ENCODE assay signal across 14 cellular contexts in genomic region chr9:88772602-88773001, GRCh38.
A peak's percentile ranks its signal among the peaks of the same experiment; 100 is the strongest.
DNase-seq lines count a peak whose midpoint lies in the region; ATAC-seq, FAIRE-seq and TF ChIP-seq lines count a peak whose summit lies in the region.
"Had no signal": no experiment of that assay in that cellular context is flagged by ENCODE, and none has a peak within 500 bp of the region (broad histone marks: within the 10 kb centered on the region; RNA-seq: fewer than 3 reads in every experiment).

No MANE protein-coding gene starts in this region.

- peaks cover 24% of the 10 kb centered on the region for H3F3A ChIP-seq in smooth muscle cell (ENCODE audit: low read depth)

- peak overlapping the region; percentile 78; the same call in 1 of the 2 replicates for H2BK20ac ChIP-seq in IMR-90 (ENCODE audit: low read depth, low read length)

- H3K79me1 ChIP-seq in IMR-90 (ENCODE audit: low read depth in 1 of 2, low read length in 2 of 2): peaks cover 0 to 5% of the 10 kb centered on the region in 2 experiments; a peak in 1 of 4 replicates

- H3K9me1 ChIP-seq in IMR-90 (ENCODE audit: insufficient read depth, low read length): peaks cover 22% of the 10 kb centered on the region

- H3K4me3 Mint-ChIP-seq in astrocyte (ENCODE audit: unreplicated experiment): no peak overlapping the region
- no peak overlapping the region for H3K4me3 Mint-ChIP-seq in T-helper 2 cell treated with Interferon-gamma antibody and Interleukin-4, amounts not matched to agents 5 μg/mL and 100 μg/mL, for 36 hours
- H3K4me3 Mint-ChIP-seq: CD4-positive, alpha-beta memory T cell had no signal

- no peaks in the 10 kb centered on the region for H3K36me3 Mint-ChIP-seq in astrocyte (ENCODE audit: low read depth, unreplicated experiment)
- H3K36me3 Mint-ChIP-seq in T-helper 2 cell treated with Interferon-gamma antibody and Interleukin-4, amounts not matched to agents 5 μg/mL and 100 μg/mL, for 36 hours (ENCODE audit: low read depth): no peaks in the 10 kb centered on the region
- H3K36me3 Mint-ChIP-seq: CD4-positive, alpha-beta memory T cell had no signal

- H2BK120ac ChIP-seq in IMR-90 (ENCODE audit: low read depth, low read length): 0 out of 2 replicates have a peak overlapping the region, but pooled peaks have one; percentile 11

- H3K14ac ChIP-seq in IMR-90 (replicated peaks; ENCODE audit: low read depth, low read length): peak overlapping the region; percentile 33; the same call in 1 of the 2 replicates

- H3K27ac ChIP-seq in IMR-90 (ENCODE audit: insufficient read depth, low read length) (no peak overlapping the region), astrocyte (ENCODE audit: low read depth, low read length) (no peak overlapping the region), smooth muscle cell (ENCODE audit: low read depth) (peak overlapping the region; percentile 88)

- no TSS peak for BruUV-seq in IMR-90 (replicated peaks; lab: Mats Ljungman, UMichigan)

- peaks cover 44% of the 10 kb centered on the region for H3K4me1 Mint-ChIP-seq in astrocyte (ENCODE audit: low read depth, unreplicated experiment)
- H3K4me1 Mint-ChIP-seq in T-helper 2 cell treated with Interferon-gamma antibody and Interleukin-4, amounts not matched to agents 5 μg/mL and 100 μg/mL, for 36 hours (ENCODE audit: low read depth): no peaks in the 10 kb centered on the region

- no peak for TF ChIP-seq POLR2A in IMR-90 (IDR thresholded peaks at IDR 0.05; ENCODE audit: low read depth, low read length)

- H2AK9ac ChIP-seq in IMR-90 (replicated peaks; ENCODE audit: low read depth, low read length, poor library complexity): no peak overlapping the region

- peaks cover 34% of the 10 kb centered on the region for H3K4me1 ChIP-seq in IMR-90 (ENCODE audit: control insufficient read depth, insufficient read depth, low read length)
- H3K4me1 ChIP-seq in astrocyte (ENCODE audit: insufficient read depth, low read length): peaks cover 47% of the 10 kb centered on the region
- peaks cover 42% of the 10 kb centered on the region for H3K4me1 ChIP-seq in smooth muscle cell (ENCODE audit: low read depth)

- no peak overlapping the region for H3K9ac ChIP-seq in IMR-90 (ENCODE audit: low read depth, low read length)
- no peak overlapping the region for H3K9ac ChIP-seq in astrocyte (ENCODE audit: low read length)
- H3K9ac ChIP-seq in smooth muscle cell (ENCODE audit: low read depth): no peak overlapping the region

- no peak overlapping the region for H3K56ac ChIP-seq in IMR-90 (ENCODE audit: extremely low read depth, insufficient read depth, low read length)

- H2AK5ac ChIP-seq in IMR-90 (ENCODE audit: low read depth, low read length): peak overlapping the region; percentile 70; the same call in 1 of the 2 replicates

- H3K4ac ChIP-seq in IMR-90 (ENCODE audit: low read depth, low read length): no peak overlapping the region

- H3K27me3 ChIP-seq in IMR-90 (ENCODE audit: control insufficient read depth, insufficient read depth, low read length) (no peaks in the 10 kb centered on the region), astrocyte (ENCODE audit: insufficient read depth, low read length) (no peaks in the 10 kb centered on the region), smooth muscle cell (ENCODE audit: low read depth) (no peaks in the 10 kb centered on the region)

- no peak for ATAC-seq in IMR-90 (ENCODE audit: low read depth)
- no peak for ATAC-seq in HG02970 (IDR thresholded peaks at IDR 0.05; ENCODE audit: low FRiP score, unreplicated experiment)

- H3K4me2 ChIP-seq in IMR-90 (ENCODE audit: low read depth, low read length): no peak overlapping the region
- H3K4me2 ChIP-seq in astrocyte (ENCODE audit: low read length): no peak overlapping the region
- peak overlapping the region; percentile 80 for H3K4me2 ChIP-seq in smooth muscle cell

- no peaks in the 10 kb centered on the region for H3K27me3 Mint-ChIP-seq in astrocyte (ENCODE audit: low read depth, unreplicated experiment)
- peaks cover 29% of the 10 kb centered on the region for H3K27me3 Mint-ChIP-seq in T-helper 2 cell treated with Interferon-gamma antibody and Interleukin-4, amounts not matched to agents 5 μg/mL and 100 μg/mL, for 36 hours (ENCODE audit: low read depth)

- H4K5ac ChIP-seq in IMR-90 (ENCODE audit: low read depth, low read length): no peak overlapping the region

- peak; percentile 45 for FAIRE-seq in astrocyte (lab: Jason Lieb, UNC)

- dilution Hi-C loops in IMR-90 (cut with HindIII; ENCODE audit: low sequenced_read_pairs, unreplicated experiment): no loop called here

- intact Hi-C loops in IMR-90 (cut with micrococcal nuclease): loop anchor here (5.0 to 10.0 kb wide), 2 partner anchors 180 to 542 kb away; partner anchors contain the start of genes CKS2 and SECISBP2

- POLR2A ChIA-PET in IMR-90 (lab: Charles Lee; ENCODE audit: unreplicated experiment): no interaction called here

- H3K36me3 ChIP-seq in IMR-90 (ENCODE audit: control insufficient read depth, insufficient read depth, low read length) (no peaks in the 10 kb centered on the region), astrocyte (ENCODE audit: insufficient read depth, low read length) (no peaks in the 10 kb centered on the region), smooth muscle cell (ENCODE audit: low read depth) (no peaks in the 10 kb centered on the region)

- H3K23ac ChIP-seq in IMR-90 (ENCODE audit: low read depth, low read length): no peak overlapping the region

- H4K20me1 ChIP-seq in IMR-90 (ENCODE audit: insufficient read depth, low read length): no peaks in the 10 kb centered on the region
- no peaks in the 10 kb centered on the region for H4K20me1 ChIP-seq in astrocyte (ENCODE audit: insufficient read depth, low read length)
- no peaks in the 10 kb centered on the region for H4K20me1 ChIP-seq in smooth muscle cell (ENCODE audit: low read depth)

- H4K8ac ChIP-seq in IMR-90 (ENCODE audit: low read depth in 2 of 2, low read length in 2 of 2): no peak overlapping the region

- H4K91ac ChIP-seq in IMR-90 (ENCODE audit: insufficient read depth, low read depth, low read length): no peak overlapping the region; the same call in 1 of the 2 replicates

- H2AFZ ChIP-seq in IMR-90 (replicated peaks; ENCODE audit: low read length, poor library complexity): no peak overlapping the region
- no peak overlapping the region for H2AFZ ChIP-seq in astrocyte (ENCODE audit: low read depth, low read length)
- H2AFZ ChIP-seq in smooth muscle cell (ENCODE audit: low read depth): peak overlapping the region; percentile 44

- H2BK15ac ChIP-seq in IMR-90 (ENCODE audit: low read depth, low read length): peak overlapping the region; percentile 67; the same call in 1 of the 3 replicates

- no peaks in the 10 kb centered on the region for H3K9me3 ChIP-seq in IMR-90 (ENCODE audit: control insufficient read depth, insufficient read depth, low read length)
- H3K9me3 ChIP-seq in astrocyte (ENCODE audit: insufficient read depth, low read depth, low read length): no peaks in the 10 kb centered on the region
- H3K9me3 ChIP-seq in smooth muscle cell (replicated peaks; ENCODE audit: low read depth): no peaks in the 10 kb centered on the region

- no peak for DNase-seq in IMR-90
- peak; percentile 45 for DNase-seq in astrocyte (ENCODE audit: low read depth)
- peak; percentile 57 for DNase-seq in iris pigment epithelial cell (ENCODE audit: low read depth)
- DNase-seq in smooth muscle cell (lab: John Stamatoyannopoulos, UW; ENCODE audit: unreplicated experiment): no peak
- DNase-seq in T-helper 2 cell treated with Interferon-gamma antibody and Interleukin-4, amounts not matched to agents 5 μg/mL and 100 μg/mL, for 36 hours (ENCODE audit: low spot score): no peak
- DNase-seq in HuH-7 (ENCODE audit: low spot score): no peak
- DNase-seq: CD4-positive, alpha-beta memory T cell; DMS79 treated with DMSO at 0.1 percent for 48 hours; HCEC 1CT; MV-4-11; NCI-H1417 treated with DMSO at 0.1 percent for 48 hours; NCI-H1930; NCI-H526 treated with DMSO at 0.1 percent for 48 hours had no signal

- no peaks in the 10 kb centered on the region for H3K79me2 ChIP-seq in astrocyte (ENCODE audit: insufficient read depth, low read length)
- H3K79me2 ChIP-seq in smooth muscle cell (ENCODE audit: low read depth): no peaks in the 10 kb centered on the region

- CTCF ChIA-PET in IMR-90 (lab: Yijun Ruan, JAX): no interaction called here

- TF ChIP-seq CTCF in IMR-90 (conservative IDR thresholded peaks at IDR 0.05; ENCODE audit: low read depth, low read length) (no peak), astrocyte (IDR thresholded peaks at IDR 0.05; ENCODE audit: insufficient read depth, low read depth, low read length) (no peak), smooth muscle cell (IDR thresholded peaks at IDR 0.05; ENCODE audit: borderline replicate concordance, insufficient read depth, poor library complexity, severe bottlenecking) (no peak)

- in situ Hi-C loops in IMR-90 (cut with MboI; ENCODE audit: low sequenced_read_pairs): loop anchor here (10.0 kb wide), 1 partner anchor 222 kb away; the partner anchor contains the start of gene S1PR3

- no CpG with 5 or more reads among the region's 2 CpGs for WGBS in IMR-90 (ENCODE audit: extremely low coverage in 2 of 2, insufficient read length in 1 of 2), 2 experiments
- WGBS in smooth muscle cell (ENCODE audit: low lambda C conversion rate): 90% methylated on average over 2 of the region's 2 CpGs

- H2BK5ac ChIP-seq in IMR-90 (ENCODE audit: low read depth, low read length, poor library complexity, severe bottlenecking): peak overlapping the region; percentile 5

- TF ChIP-seq RAD21 in IMR-90 (IDR thresholded peaks at IDR 0.05; ENCODE audit: low read length): no peak

- H3K27ac Mint-ChIP-seq in astrocyte (ENCODE audit: unreplicated experiment): no peak overlapping the region
- H3K27ac Mint-ChIP-seq in T-helper 2 cell treated with Interferon-gamma antibody and Interleukin-4, amounts not matched to agents 5 μg/mL and 100 μg/mL, for 36 hours: no peak overlapping the region
- H3K27ac Mint-ChIP-seq: CD4-positive, alpha-beta memory T cell had no signal

- H3K4me3 ChIP-seq in IMR-90 (ENCODE audit: insufficient read depth, low read depth, low read length): no peak overlapping the region
- no peak overlapping the region for H3K4me3 ChIP-seq in astrocyte (ENCODE audit: insufficient read depth, low read depth, low read length)
- H3K4me3 ChIP-seq in smooth muscle cell: no peak overlapping the region

- H3K9me3 Mint-ChIP-seq in astrocyte (ENCODE audit: unreplicated experiment): no peaks in the 10 kb centered on the region
- H3K9me3 Mint-ChIP-seq in T-helper 2 cell treated with Interferon-gamma antibody and Interleukin-4, amounts not matched to agents 5 μg/mL and 100 μg/mL, for 36 hours: no peaks in the 10 kb centered on the region
- H3K9me3 Mint-ChIP-seq: CD4-positive, alpha-beta memory T cell had no signal

- H3K18ac ChIP-seq in IMR-90 (ENCODE audit: low read depth, low read length): peak overlapping the region; percentile 73; the same call in 1 of the 2 replicates

TF ChIP-seq in IMR-90, 13 proteins besides CTCF, POLR2A, EP300 and RAD21:
- TF ChIP-seq MXI1 (IDR thresholded peaks at IDR 0.05; ENCODE audit: borderline replicate concordance, low read depth, low read length) (no peak), MAZ (IDR thresholded peaks at IDR 0.05; ENCODE audit: borderline replicate concordance, low read depth, low read length) (no peak), CHD1 (IDR thresholded peaks at IDR 0.05; ENCODE audit: low read depth, low read length) (no peak), RCOR1 (IDR thresholded peaks at IDR 0.05; ENCODE audit: insufficient replicate concordance, low read length) (no peak), RFX5 (IDR thresholded peaks at IDR 0.05; ENCODE audit: low read depth, low read length) (no peak)
TF ChIP-seq in IMR-90: peak in this region for 0.

Comparison
In these comparisons a context has a peak if more than half of its experiments do, and no peak if none do; other contexts are left out.
1. DNase-seq: peak in astrocyte (single experiment) and iris pigment epithelial cell (single experiment); none in IMR-90 (single experiment), smooth muscle cell (single experiment), T-helper 2 cell treated with Interferon-gamma antibody and Interleukin-4, amounts not matched to agents 5 μg/mL and 100 μg/mL, for 36 hours (single experiment) and HuH-7 (single experiment).